In genomic region chr15:22282794-22283533, GRCh38 we compare ENCODE assay signal across 8 cellular contexts.
DNase-seq lines count a peak whose midpoint lies in the region; ATAC-seq and TF ChIP-seq lines count a peak whose summit lies in the region.
"Not testable (repeated sequence)": the region's sequence is repeated elsewhere in the genome, so short reads cannot be mapped to it uniquely, and the experiment has no call there.

No MANE protein-coding gene starts in this region.

- POLR2A ChIA-PET in CD8-positive, alpha-beta T cell (lab: Charles Lee); naive thymus-derived CD4-positive, alpha-beta T cell (lab: Charles Lee): not testable (repeated sequence)

- H3K27ac ChIP-seq in CD8-positive, alpha-beta T cell (ENCODE audit: low read depth, low read length); naive thymus-derived CD4-positive, alpha-beta T cell (ENCODE audit: low read depth, low read length): not testable (repeated sequence)

- peak overlapping the region; percentile 3 for H3K27ac Mint-ChIP-seq in CD8-positive, alpha-beta T cell
- H3K27ac Mint-ChIP-seq in activated naive CD4-positive, alpha-beta T cell treated with anti-CD3 and anti-CD28 coated beads for 36 hours; naive thymus-derived CD4-positive, alpha-beta T cell: not testable (repeated sequence)

- H3K4me3 ChIP-seq in CD8-positive, alpha-beta T cell (ENCODE audit: low read depth, low read length); naive thymus-derived CD4-positive, alpha-beta T cell (ENCODE audit: low read length): not testable (repeated sequence)

- not testable (repeated sequence) for H3K36me3 Mint-ChIP-seq in CD8-positive, alpha-beta T cell; activated naive CD4-positive, alpha-beta T cell treated with anti-CD3 and anti-CD28 coated beads for 36 hours (ENCODE audit: low read depth); naive thymus-derived CD4-positive, alpha-beta T cell

- intact Hi-C loops in CD8-positive, alpha-beta T cell (cut with DNase I, micrococcal nuclease); naive thymus-derived CD4-positive, alpha-beta T cell (cut with micrococcal nuclease): not testable (repeated sequence)
- intact Hi-C loops in activated naive CD4-positive, alpha-beta T cell treated with anti-CD3 and anti-CD28 coated beads for 36 hours (cut with micrococcal nuclease), result loop anchor here (2.0 kb wide), 1 partner anchor 18 kb away; no protein-coding TSS in a partner anchor

- peak; percentile 42 for ATAC-seq in CD8-positive, alpha-beta T cell
- peak; percentile 47 for ATAC-seq in GM19025 (IDR thresholded peaks at IDR 0.05; ENCODE audit: low read depth, unreplicated experiment)
- ATAC-seq in GM21786 (IDR thresholded peaks at IDR 0.05; ENCODE audit: unreplicated experiment), result peak; percentile 69
- peak; percentile 86 for ATAC-seq in HG02884 (IDR thresholded peaks at IDR 0.05; ENCODE audit: unreplicated experiment)
- peak; percentile 48 for ATAC-seq in HG03378 (IDR thresholded peaks at IDR 0.05; ENCODE audit: unreplicated experiment)
- ATAC-seq in activated CD4-positive, CD25-positive, alpha-beta regulatory T cell treated with anti-CD3 and anti-CD28 coated beads, Interleukin-2, amount 50 U/mL, for 24 hours, result peak; percentile 87 to 88
- ATAC-seq in naive thymus-derived CD4-positive, alpha-beta T cell, result peak; percentile 45

- not testable (repeated sequence) for H3K27me3 Mint-ChIP-seq in CD8-positive, alpha-beta T cell (ENCODE audit: low read depth); activated naive CD4-positive, alpha-beta T cell treated with anti-CD3 and anti-CD28 coated beads for 36 hours (ENCODE audit: low read depth)
- peaks cover 0 to 12% (median 3%) of the 10 kb centered on the region in 5 donors for H3K27me3 Mint-ChIP-seq in naive thymus-derived CD4-positive, alpha-beta T cell

- not testable (repeated sequence) for TF ChIP-seq CTCF in CD8-positive, alpha-beta T cell (IDR thresholded peaks at IDR 0.05)

- H3K4me1 ChIP-seq in CD8-positive, alpha-beta T cell (ENCODE audit: insufficient read depth, low read length); naive thymus-derived CD4-positive, alpha-beta T cell (ENCODE audit: control insufficient read depth in 2 of 2, insufficient read depth in 2 of 2, low read length in 2 of 2): not testable (repeated sequence)

- H3K9me3 ChIP-seq in CD8-positive, alpha-beta T cell (ENCODE audit: low read length); naive thymus-derived CD4-positive, alpha-beta T cell (ENCODE audit: control insufficient read depth in 2 of 3, low read length in 3 of 3): not testable (repeated sequence)

- H3K27me3 ChIP-seq in CD8-positive, alpha-beta T cell (ENCODE audit: insufficient read depth, low read length); naive thymus-derived CD4-positive, alpha-beta T cell (ENCODE audit: control insufficient read depth in 2 of 2, insufficient read depth in 2 of 2, low read length in 2 of 2): not testable (repeated sequence)

- not testable (repeated sequence) for DNase-seq in CD8-positive, alpha-beta T cell; naive thymus-derived CD4-positive, alpha-beta T cell
- peak; percentile 26 for DNase-seq in activated naive CD4-positive, alpha-beta T cell treated with anti-CD3 and anti-CD28 coated beads for 36 hours

- CTCF ChIA-PET in CD8-positive, alpha-beta T cell (lab: Charles Lee); activated naive CD4-positive, alpha-beta T cell treated with anti-CD3 and anti-CD28 coated beads for 36 hours (lab: Charles Lee); naive thymus-derived CD4-positive, alpha-beta T cell (lab: Charles Lee): not testable (repeated sequence)

- H3K4me3 Mint-ChIP-seq in CD8-positive, alpha-beta T cell; activated naive CD4-positive, alpha-beta T cell treated with anti-CD3 and anti-CD28 coated beads for 36 hours; naive thymus-derived CD4-positive, alpha-beta T cell: not testable (repeated sequence)

- H3K9me3 Mint-ChIP-seq in CD8-positive, alpha-beta T cell; activated naive CD4-positive, alpha-beta T cell treated with anti-CD3 and anti-CD28 coated beads for 36 hours; naive thymus-derived CD4-positive, alpha-beta T cell: not testable (repeated sequence)

- not testable (repeated sequence) for H3K4me1 Mint-ChIP-seq in CD8-positive, alpha-beta T cell (ENCODE audit: low read depth); activated naive CD4-positive, alpha-beta T cell treated with anti-CD3 and anti-CD28 coated beads for 36 hours (ENCODE audit: low read depth); naive thymus-derived CD4-positive, alpha-beta T cell

- not testable (repeated sequence) for H3K36me3 ChIP-seq in CD8-positive, alpha-beta T cell (ENCODE audit: insufficient read depth, low read length); naive thymus-derived CD4-positive, alpha-beta T cell (ENCODE audit: control insufficient read depth in 2 of 3, insufficient read depth in 3 of 3, low read length in 3 of 3)
